Comparison of ENCODE assay signal across 25 cellular contexts in the genomic region with DNA sequence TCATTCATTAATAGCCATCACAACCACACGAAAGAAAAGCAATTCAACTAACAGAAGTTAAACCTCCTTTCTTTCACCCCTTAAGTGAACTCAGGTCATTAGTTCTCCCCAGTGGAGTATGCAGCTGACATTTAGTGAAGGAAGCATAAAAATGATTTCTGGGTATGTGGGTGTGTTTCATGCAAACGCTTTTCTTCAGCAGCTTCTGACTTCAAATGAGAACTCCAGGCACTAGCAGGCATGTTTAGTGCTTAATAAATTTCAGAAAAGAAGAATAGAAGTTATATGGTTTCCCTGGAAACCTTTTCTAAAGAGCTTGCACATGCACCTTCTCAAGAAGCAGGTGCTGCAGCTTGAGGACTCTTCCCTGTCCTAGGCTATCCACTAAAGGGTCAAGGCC.
"Had no signal": no experiment of that assay in that cellular context is flagged by ENCODE, and none has a peak within 500 bp of the region (broad histone marks: within the 10 kb centered on the region; RNA-seq: fewer than 3 reads in every experiment).

No MANE protein-coding gene starts in this region.

- H3K27me3 ChIP-seq: neutrophil, pancreas, sigmoid colon, stomach, thyroid gland, tibial nerve, upper lobe of left lung, vagina had no signal

- H3K27ac ChIP-seq: neutrophil, pancreas, prostate gland, sigmoid colon, stomach, thoracic aorta, thyroid gland, tibial nerve, upper lobe of left lung, vagina had no signal

- H3K9me3 ChIP-seq: neutrophil, pancreas, prostate gland, sigmoid colon, stomach, thoracic aorta, thyroid gland, tibial nerve, upper lobe of left lung, vagina had no signal

- H3K4me1 Mint-ChIP-seq: nephron progenitor cell; neural crest cell; stimulated activated effector memory CD8-positive, alpha-beta T cell treated with anti-CD3 and anti-CD28 coated beads, Interleukin-12 subunit alpha, Interleukin-12 subunit beta, amount 100 ng/mL, for 72 hours had no signal

- H3K27ac Mint-ChIP-seq: natural killer cell treated with Interleukin-12 subunit alpha and Interleukin-12 subunit beta and Interleukin-15 and Interleukin-18, amount 100 ng/mL, for 72 hours; nephron progenitor cell; stimulated activated effector memory CD8-positive, alpha-beta T cell treated with anti-CD3 and anti-CD28 coated beads, Interleukin-12 subunit alpha, Interleukin-12 subunit beta, amount 100 ng/mL, for 72 hours; stimulated activated naive B cell treated with anti-CD40 and anti-IgM and Interleukin-4, amounts not matched to agents 10 μg/mL and 1 μg/mL and 100 μg/mL, for 72 hours; stimulated activated naive CD8-positive, alpha-beta T cell treated with anti-CD3 and anti-CD28 coated beads, Interleukin-15, Interleukin-2, amounts not matched to agents 100 ng/mL and 50 ng/mL, for 24 hours had no signal

- H3K27me3 Mint-ChIP-seq: naive thymus-derived CD8-positive, alpha-beta T cell; natural killer cell treated with Interleukin-12 subunit alpha and Interleukin-12 subunit beta and Interleukin-15 and Interleukin-18, amount 100 ng/mL, for 72 hours; stimulated activated naive B cell treated with anti-CD40 and anti-IgM and Interleukin-4, amounts not matched to agents 10 μg/mL and 1 μg/mL and 100 μg/mL, for 72 hours; stimulated activated naive CD8-positive, alpha-beta T cell treated with anti-CD3 and anti-CD28 coated beads, Interleukin-15, Interleukin-2, amounts not matched to agents 100 ng/mL and 50 ng/mL, for 24 hours had no signal

- H3K4me3 ChIP-seq: pancreas, prostate gland, sigmoid colon, stomach, thoracic aorta, thyroid gland, tibial nerve, upper lobe of left lung, vagina had no signal

- H3K4me3 Mint-ChIP-seq: naive thymus-derived CD8-positive, alpha-beta T cell; natural killer cell treated with Interleukin-12 subunit alpha and Interleukin-12 subunit beta and Interleukin-15 and Interleukin-18, amount 100 ng/mL, for 72 hours; nephron progenitor cell; neural crest cell; stimulated activated effector memory CD8-positive, alpha-beta T cell treated with anti-CD3 and anti-CD28 coated beads, Interleukin-12 subunit alpha, Interleukin-12 subunit beta, amount 100 ng/mL, for 72 hours; stimulated activated naive B cell treated with anti-CD40 and anti-IgM and Interleukin-4, amounts not matched to agents 10 μg/mL and 1 μg/mL and 100 μg/mL, for 72 hours; stimulated activated naive CD8-positive, alpha-beta T cell treated with anti-CD3 and anti-CD28 coated beads, Interleukin-15, Interleukin-2, amounts not matched to agents 100 ng/mL and 50 ng/mL, for 24 hours had no signal

- H3K36me3 ChIP-seq: neutrophil, pancreas, prostate gland, sigmoid colon, stomach, thoracic aorta, thyroid gland, tibial nerve, upper lobe of left lung, vagina had no signal

- H3K36me3 Mint-ChIP-seq: stimulated activated effector memory CD8-positive, alpha-beta T cell treated with anti-CD3 and anti-CD28 coated beads, Interleukin-12 subunit alpha, Interleukin-12 subunit beta, amount 100 ng/mL, for 72 hours had no signal

- H3K4me1 ChIP-seq: pancreas, prostate gland, sigmoid colon, stomach, thyroid gland, tibial nerve, upper lobe of left lung, vagina had no signal

- ATAC-seq: naive thymus-derived CD8-positive, alpha-beta T cell; natural killer cell treated with Interleukin-12 subunit alpha and Interleukin-12 subunit beta and Interleukin-15 and Interleukin-18, amount 100 ng/mL, for 72 hours; pancreas; right cardiac atrium; stimulated activated effector memory CD8-positive, alpha-beta T cell treated with anti-CD3 and anti-CD28 coated beads, Interleukin-12 subunit alpha, Interleukin-12 subunit beta, amount 100 ng/mL, for 72 hours had no signal

- DNase-seq: naive thymus-derived CD8-positive, alpha-beta T cell; nephron progenitor cell; pancreas; right cardiac atrium; sigmoid colon; small intestine; stimulated activated CD4-positive, alpha-beta T cell treated with anti-CD3 and anti-CD28 coated beads, Interleukin-15, amount 100 ng/mL, for 24 hours; stimulated activated CD4-positive, alpha-beta T cell treated with anti-CD3 and anti-CD28 coated beads, Interleukin-2, amount 100 ng/mL, for 24 hours; stimulated activated CD4-positive, alpha-beta T cell treated with anti-CD3 and anti-CD28 coated beads, Interleukin-2, amount 100 ng/mL, for 48 hours; stimulated activated CD4-positive, alpha-beta T cell treated with anti-CD3 and anti-CD28 coated beads, Interleukin-4, amount 100 ng/mL, for 24 hours; stimulated activated naive B cell treated with anti-CD40 and anti-IgM and Interleukin-4, amounts not matched to agents 10 μg/mL and 1 μg/mL and 100 μg/mL, for 72 hours; stimulated activated naive CD4-positive, alpha-beta T cell treated with Interleukin-2 at 50 U/mL for 16 hours; stomach; thyroid gland; trophoblast cell; upper lobe of left lung had no signal
